4 cellular contexts compared by ENCODE assay signal in the genomic region with DNA sequence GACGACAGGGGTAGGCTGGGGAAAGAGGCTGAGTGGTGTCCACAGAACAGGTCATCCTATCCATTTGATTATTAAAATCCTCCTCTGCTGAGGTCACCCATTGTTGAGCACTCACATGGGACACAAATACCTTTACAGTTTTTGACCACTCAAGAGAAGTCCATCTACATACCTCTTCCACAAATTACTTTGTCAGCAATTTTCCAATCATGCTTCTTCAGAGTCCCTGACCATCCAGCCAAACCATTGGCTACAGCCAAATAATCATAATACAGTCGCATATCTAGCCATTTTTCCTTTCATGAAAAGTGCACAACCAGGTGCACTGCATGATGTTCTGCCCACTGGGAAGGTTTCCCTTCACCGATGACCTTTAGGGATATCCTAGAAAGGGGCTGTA.
TF ChIP-seq lines count a peak whose summit lies in the region.

No MANE protein-coding gene starts in this region.

TF ChIP-seq in HepG2, 621 proteins besides CTCF, POLR2A, EP300 and RAD21:
- TF ChIP-seq TEAD3 (CRISPR knock-in tag; optimal IDR thresholded peaks at IDR 0.05; ENCODE audit: borderline replicate concordance): no peak
- TF ChIP-seq MTF2 (CRISPR knock-in tag; IDR thresholded peaks at IDR 0.05; ENCODE audit: borderline replicate concordance): no peak
- no peak for TF ChIP-seq RCOR2 (CRISPR knock-in tag; IDR thresholded peaks at IDR 0.05)
- TF ChIP-seq ZSCAN21 (CRISPR knock-in tag; IDR thresholded peaks at IDR 0.05; ENCODE audit: borderline replicate concordance): no peak
- TF ChIP-seq MAFK (conservative IDR thresholded peaks at IDR 0.05 in 1 of 2, IDR thresholded peaks at IDR 0.05 in 1 of 2; ENCODE audit: low read length in 2 of 2): peak in 1 of 2 experiments; percentile 75; a peak in 3 of 4 replicates
- no peak for TF ChIP-seq ZNF557 (CRISPR knock-in tag; IDR thresholded peaks at IDR 0.05)
- TF ChIP-seq, protein P1, sequence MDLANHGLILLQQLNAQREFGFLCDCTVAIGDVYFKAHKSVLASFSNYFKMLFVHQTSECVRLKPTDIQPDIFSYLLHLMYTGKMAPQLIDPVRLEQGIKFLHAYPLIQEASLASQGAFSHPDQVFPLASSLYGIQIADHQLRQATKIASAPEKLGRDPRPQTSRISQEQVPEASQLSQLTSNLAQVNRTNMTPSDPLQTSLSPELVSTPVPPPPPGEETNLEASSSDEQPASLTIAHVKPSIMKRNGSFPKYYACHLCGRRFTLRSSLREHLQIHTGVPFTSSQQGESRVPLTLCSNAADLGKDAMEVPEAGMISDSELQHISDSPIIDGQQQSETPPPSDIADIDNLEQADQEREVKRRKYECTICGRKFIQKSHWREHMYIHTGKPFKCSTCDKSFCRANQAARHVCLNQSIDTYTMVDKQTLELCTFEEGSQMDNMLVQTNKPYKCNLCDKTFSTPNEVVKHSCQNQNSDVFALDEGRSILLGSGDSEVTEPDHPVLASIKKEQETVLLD (CRISPR knock-in tag; IDR thresholded peaks at IDR 0.05; ENCODE audit: low read depth): no peak
- no peak for TF ChIP-seq GFI1 (CRISPR knock-in tag; IDR thresholded peaks at IDR 0.05; ENCODE audit: borderline replicate concordance)
- peak; percentile 68 for TF ChIP-seq MAFF (IDR thresholded peaks at IDR 0.05; ENCODE audit: low read depth, low read length)
- TF ChIP-seq RBM39 (IDR thresholded peaks at IDR 0.05; ENCODE audit: low read depth, low read length, poor library complexity, severe bottlenecking): no peak
- TF ChIP-seq MXD4 (CRISPR knock-in tag; IDR thresholded peaks at IDR 0.05): no peak
- TF ChIP-seq RFX5 (IDR thresholded peaks at IDR 0.05; ENCODE audit: low read depth, low read length): no peak
- TF ChIP-seq, protein P2, sequence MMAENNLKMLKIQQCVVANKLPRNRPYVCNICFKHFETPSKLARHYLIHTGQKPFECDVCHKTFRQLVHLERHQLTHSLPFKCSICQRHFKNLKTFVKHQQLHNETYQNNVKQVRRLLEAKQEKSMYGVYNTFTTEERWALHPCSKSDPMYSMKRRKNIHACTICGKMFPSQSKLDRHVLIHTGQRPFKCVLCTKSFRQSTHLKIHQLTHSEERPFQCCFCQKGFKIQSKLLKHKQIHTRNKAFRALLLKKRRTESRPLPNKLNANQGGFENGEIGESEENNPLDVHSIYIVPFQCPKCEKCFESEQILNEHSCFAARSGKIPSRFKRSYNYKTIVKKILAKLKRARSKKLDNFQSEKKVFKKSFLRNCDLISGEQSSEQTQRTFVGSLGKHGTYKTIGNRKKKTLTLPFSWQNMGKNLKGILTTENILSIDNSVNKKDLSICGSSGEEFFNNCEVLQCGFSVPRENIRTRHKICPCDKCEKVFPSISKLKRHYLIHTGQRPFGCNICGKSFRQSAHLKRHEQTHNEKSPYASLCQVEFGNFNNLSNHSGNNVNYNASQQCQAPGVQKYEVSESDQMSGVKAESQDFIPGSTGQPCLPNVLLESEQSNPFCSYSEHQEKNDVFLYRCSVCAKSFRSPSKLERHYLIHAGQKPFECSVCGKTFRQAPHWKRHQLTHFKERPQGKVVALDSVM (CRISPR knock-in tag; IDR thresholded peaks at IDR 0.05): no peak
- no peak for TF ChIP-seq SALL2 (CRISPR knock-in tag; IDR thresholded peaks at IDR 0.05)

TF ChIP-seq in A549, 52 proteins besides CTCF, POLR2A, EP300 and RAD21:
- TF ChIP-seq MAFK (IDR thresholded peaks at IDR 0.05; ENCODE audit: partially characterized antibody): peak; percentile 73
- TF ChIP-seq, protein P3, sequence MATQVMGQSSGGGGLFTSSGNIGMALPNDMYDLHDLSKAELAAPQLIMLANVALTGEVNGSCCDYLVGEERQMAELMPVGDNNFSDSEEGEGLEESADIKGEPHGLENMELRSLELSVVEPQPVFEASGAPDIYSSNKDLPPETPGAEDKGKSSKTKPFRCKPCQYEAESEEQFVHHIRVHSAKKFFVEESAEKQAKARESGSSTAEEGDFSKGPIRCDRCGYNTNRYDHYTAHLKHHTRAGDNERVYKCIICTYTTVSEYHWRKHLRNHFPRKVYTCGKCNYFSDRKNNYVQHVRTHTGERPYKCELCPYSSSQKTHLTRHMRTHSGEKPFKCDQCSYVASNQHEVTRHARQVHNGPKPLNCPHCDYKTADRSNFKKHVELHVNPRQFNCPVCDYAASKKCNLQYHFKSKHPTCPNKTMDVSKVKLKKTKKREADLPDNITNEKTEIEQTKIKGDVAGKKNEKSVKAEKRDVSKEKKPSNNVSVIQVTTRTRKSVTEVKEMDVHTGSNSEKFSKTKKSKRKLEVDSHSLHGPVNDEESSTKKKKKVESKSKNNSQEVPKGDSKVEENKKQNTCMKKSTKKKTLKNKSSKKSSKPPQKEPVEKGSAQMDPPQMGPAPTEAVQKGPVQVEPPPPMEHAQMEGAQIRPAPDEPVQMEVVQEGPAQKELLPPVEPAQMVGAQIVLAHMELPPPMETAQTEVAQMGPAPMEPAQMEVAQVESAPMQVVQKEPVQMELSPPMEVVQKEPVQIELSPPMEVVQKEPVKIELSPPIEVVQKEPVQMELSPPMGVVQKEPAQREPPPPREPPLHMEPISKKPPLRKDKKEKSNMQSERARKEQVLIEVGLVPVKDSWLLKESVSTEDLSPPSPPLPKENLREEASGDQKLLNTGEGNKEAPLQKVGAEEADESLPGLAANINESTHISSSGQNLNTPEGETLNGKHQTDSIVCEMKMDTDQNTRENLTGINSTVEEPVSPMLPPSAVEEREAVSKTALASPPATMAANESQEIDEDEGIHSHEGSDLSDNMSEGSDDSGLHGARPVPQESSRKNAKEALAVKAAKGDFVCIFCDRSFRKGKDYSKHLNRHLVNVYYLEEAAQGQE (IDR thresholded peaks at IDR 0.05): no peak
- TF ChIP-seq, protein P4, sequence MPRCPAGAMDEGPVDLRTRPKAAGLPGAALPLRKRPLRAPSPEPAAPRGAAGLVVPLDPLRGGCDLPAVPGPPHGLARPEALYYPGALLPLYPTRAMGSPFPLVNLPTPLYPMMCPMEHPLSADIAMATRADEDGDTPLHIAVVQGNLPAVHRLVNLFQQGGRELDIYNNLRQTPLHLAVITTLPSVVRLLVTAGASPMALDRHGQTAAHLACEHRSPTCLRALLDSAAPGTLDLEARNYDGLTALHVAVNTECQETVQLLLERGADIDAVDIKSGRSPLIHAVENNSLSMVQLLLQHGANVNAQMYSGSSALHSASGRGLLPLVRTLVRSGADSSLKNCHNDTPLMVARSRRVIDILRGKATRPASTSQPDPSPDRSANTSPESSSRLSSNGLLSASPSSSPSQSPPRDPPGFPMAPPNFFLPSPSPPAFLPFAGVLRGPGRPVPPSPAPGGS (IDR thresholded peaks at IDR 0.05): no peak

TF ChIP-seq in IMR-90, 13 proteins besides CTCF, POLR2A, EP300 and RAD21:
- TF ChIP-seq FOS (IDR thresholded peaks at IDR 0.05; ENCODE audit: low read depth, low read length): no peak
- TF ChIP-seq, protein P5, sequence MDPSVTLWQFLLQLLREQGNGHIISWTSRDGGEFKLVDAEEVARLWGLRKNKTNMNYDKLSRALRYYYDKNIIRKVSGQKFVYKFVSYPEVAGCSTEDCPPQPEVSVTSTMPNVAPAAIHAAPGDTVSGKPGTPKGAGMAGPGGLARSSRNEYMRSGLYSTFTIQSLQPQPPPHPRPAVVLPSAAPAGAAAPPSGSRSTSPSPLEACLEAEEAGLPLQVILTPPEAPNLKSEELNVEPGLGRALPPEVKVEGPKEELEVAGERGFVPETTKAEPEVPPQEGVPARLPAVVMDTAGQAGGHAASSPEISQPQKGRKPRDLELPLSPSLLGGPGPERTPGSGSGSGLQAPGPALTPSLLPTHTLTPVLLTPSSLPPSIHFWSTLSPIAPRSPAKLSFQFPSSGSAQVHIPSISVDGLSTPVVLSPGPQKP (IDR thresholded peaks at IDR 0.05; ENCODE audit: borderline replicate concordance, low read depth, low read length): no peak
- TF ChIP-seq BHLHE40 (IDR thresholded peaks at IDR 0.05; ENCODE audit: low read depth, low read length): no peak
- no peak for TF ChIP-seq CHD1 (IDR thresholded peaks at IDR 0.05; ENCODE audit: low read depth, low read length)
- TF ChIP-seq RFX5 (IDR thresholded peaks at IDR 0.05; ENCODE audit: low read depth, low read length): no peak
- TF ChIP-seq CEBPB (IDR thresholded peaks at IDR 0.05; ENCODE audit: low read depth, low read length): no peak
- TF ChIP-seq NFE2L2 (IDR thresholded peaks at IDR 0.05; ENCODE audit: low read depth, low read length): no peak
- no peak for TF ChIP-seq MXI1 (IDR thresholded peaks at IDR 0.05; ENCODE audit: borderline replicate concordance, low read depth, low read length)
- peak; percentile 77 for TF ChIP-seq MAFK (IDR thresholded peaks at IDR 0.05; ENCODE audit: low read depth, low read length)

TF ChIP-seq in K562, 482 proteins besides CTCF, POLR2A, EP300 and RAD21:
- TF ChIP-seq ZNF316 (IDR thresholded peaks at IDR 0.05): peak; percentile 39; the same call in 1 of the 2 replicates
- TF ChIP-seq MAFG (tag; conservative IDR thresholded peaks at IDR 0.05): peak; percentile 65
- no peak for TF ChIP-seq ZNF134 (CRISPR knock-in tag; conservative IDR thresholded peaks at IDR 0.05)
- no peak for TF ChIP-seq PML (IDR thresholded peaks at IDR 0.05; ENCODE audit: low read length)
- TF ChIP-seq, protein P6, sequence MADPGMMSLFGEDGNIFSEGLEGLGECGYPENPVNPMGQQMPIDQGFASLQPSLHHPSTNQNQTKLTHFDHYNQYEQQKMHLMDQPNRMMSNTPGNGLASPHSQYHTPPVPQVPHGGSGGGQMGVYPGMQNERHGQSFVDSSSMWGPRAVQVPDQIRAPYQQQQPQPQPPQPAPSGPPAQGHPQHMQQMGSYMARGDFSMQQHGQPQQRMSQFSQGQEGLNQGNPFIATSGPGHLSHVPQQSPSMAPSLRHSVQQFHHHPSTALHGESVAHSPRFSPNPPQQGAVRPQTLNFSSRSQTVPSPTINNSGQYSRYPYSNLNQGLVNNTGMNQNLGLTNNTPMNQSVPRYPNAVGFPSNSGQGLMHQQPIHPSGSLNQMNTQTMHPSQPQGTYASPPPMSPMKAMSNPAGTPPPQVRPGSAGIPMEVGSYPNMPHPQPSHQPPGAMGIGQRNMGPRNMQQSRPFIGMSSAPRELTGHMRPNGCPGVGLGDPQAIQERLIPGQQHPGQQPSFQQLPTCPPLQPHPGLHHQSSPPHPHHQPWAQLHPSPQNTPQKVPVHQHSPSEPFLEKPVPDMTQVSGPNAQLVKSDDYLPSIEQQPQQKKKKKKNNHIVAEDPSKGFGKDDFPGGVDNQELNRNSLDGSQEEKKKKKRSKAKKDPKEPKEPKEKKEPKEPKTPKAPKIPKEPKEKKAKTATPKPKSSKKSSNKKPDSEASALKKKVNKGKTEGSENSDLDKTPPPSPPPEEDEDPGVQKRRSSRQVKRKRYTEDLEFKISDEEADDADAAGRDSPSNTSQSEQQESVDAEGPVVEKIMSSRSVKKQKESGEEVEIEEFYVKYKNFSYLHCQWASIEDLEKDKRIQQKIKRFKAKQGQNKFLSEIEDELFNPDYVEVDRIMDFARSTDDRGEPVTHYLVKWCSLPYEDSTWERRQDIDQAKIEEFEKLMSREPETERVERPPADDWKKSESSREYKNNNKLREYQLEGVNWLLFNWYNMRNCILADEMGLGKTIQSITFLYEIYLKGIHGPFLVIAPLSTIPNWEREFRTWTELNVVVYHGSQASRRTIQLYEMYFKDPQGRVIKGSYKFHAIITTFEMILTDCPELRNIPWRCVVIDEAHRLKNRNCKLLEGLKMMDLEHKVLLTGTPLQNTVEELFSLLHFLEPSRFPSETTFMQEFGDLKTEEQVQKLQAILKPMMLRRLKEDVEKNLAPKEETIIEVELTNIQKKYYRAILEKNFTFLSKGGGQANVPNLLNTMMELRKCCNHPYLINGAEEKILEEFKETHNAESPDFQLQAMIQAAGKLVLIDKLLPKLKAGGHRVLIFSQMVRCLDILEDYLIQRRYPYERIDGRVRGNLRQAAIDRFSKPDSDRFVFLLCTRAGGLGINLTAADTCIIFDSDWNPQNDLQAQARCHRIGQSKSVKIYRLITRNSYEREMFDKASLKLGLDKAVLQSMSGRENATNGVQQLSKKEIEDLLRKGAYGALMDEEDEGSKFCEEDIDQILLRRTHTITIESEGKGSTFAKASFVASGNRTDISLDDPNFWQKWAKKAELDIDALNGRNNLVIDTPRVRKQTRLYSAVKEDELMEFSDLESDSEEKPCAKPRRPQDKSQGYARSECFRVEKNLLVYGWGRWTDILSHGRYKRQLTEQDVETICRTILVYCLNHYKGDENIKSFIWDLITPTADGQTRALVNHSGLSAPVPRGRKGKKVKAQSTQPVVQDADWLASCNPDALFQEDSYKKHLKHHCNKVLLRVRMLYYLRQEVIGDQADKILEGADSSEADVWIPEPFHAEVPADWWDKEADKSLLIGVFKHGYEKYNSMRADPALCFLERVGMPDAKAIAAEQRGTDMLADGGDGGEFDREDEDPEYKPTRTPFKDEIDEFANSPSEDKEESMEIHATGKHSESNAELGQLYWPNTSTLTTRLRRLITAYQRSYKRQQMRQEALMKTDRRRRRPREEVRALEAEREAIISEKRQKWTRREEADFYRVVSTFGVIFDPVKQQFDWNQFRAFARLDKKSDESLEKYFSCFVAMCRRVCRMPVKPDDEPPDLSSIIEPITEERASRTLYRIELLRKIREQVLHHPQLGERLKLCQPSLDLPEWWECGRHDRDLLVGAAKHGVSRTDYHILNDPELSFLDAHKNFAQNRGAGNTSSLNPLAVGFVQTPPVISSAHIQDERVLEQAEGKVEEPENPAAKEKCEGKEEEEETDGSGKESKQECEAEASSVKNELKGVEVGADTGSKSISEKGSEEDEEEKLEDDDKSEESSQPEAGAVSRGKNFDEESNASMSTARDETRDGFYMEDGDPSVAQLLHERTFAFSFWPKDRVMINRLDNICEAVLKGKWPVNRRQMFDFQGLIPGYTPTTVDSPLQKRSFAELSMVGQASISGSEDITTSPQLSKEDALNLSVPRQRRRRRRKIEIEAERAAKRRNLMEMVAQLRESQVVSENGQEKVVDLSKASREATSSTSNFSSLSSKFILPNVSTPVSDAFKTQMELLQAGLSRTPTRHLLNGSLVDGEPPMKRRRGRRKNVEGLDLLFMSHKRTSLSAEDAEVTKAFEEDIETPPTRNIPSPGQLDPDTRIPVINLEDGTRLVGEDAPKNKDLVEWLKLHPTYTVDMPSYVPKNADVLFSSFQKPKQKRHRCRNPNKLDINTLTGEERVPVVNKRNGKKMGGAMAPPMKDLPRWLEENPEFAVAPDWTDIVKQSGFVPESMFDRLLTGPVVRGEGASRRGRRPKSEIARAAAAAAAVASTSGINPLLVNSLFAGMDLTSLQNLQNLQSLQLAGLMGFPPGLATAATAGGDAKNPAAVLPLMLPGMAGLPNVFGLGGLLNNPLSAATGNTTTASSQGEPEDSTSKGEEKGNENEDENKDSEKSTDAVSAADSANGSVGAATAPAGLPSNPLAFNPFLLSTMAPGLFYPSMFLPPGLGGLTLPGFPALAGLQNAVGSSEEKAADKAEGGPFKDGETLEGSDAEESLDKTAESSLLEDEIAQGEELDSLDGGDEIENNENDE (IDR thresholded peaks at IDR 0.05; ENCODE audit: low read depth, low read length): no peak
- peak; percentile 47 for TF ChIP-seq MAFF (IDR thresholded peaks at IDR 0.05; ENCODE audit: low read length)
- peak; percentile 53 for TF ChIP-seq MAFK (IDR thresholded peaks at IDR 0.05; ENCODE audit: low read length)
TF ChIP-seq in K562: peak in this region for 4.
